ENCODE assay signal across 1 cellular context in the genomic region with DNA sequence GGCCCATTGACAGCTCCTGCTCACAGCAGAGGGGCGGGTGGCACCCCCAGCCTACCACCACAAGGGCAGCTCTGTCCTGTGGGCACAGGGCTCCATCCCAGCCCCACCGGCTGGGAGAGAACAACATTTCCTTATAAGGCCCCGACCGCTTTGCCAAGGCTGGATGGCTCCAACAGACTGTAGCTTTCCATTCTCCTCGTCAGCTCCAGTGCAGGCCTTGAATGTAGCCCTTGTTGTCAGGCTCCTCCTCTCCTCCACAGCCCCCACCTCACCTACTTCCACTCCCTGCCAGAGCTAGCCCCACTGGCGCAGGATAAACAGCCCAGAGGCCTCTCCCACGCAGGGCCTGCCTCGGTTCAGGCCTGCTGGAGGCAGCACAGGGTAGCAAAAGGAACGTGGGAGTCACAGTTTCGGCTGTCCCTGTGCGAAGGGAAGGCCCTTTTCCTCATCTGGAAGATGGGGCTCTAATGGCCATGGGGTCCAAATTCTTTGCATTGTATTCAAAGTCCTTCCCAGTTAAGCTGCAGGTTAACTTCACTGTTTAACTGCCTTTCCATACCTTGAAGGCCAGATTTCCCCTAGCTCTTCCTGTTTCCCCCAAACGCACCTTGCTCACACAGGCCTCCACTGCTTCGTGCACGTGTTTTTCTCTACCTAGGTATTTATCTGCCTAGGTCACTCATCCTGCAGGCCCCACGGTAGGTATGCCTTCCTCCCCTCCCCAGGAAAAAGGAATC.
A peak's percentile ranks its signal among the peaks of the same experiment; 100 is the strongest.
TF ChIP-seq lines count a peak whose summit lies in the region.

No MANE protein-coding gene starts in this region.

TF ChIP-seq in HepG2, 621 proteins besides CTCF, POLR2A, EP300 and RAD21 (continued from another document and continues in another):
- TF ChIP-seq, protein P1, sequence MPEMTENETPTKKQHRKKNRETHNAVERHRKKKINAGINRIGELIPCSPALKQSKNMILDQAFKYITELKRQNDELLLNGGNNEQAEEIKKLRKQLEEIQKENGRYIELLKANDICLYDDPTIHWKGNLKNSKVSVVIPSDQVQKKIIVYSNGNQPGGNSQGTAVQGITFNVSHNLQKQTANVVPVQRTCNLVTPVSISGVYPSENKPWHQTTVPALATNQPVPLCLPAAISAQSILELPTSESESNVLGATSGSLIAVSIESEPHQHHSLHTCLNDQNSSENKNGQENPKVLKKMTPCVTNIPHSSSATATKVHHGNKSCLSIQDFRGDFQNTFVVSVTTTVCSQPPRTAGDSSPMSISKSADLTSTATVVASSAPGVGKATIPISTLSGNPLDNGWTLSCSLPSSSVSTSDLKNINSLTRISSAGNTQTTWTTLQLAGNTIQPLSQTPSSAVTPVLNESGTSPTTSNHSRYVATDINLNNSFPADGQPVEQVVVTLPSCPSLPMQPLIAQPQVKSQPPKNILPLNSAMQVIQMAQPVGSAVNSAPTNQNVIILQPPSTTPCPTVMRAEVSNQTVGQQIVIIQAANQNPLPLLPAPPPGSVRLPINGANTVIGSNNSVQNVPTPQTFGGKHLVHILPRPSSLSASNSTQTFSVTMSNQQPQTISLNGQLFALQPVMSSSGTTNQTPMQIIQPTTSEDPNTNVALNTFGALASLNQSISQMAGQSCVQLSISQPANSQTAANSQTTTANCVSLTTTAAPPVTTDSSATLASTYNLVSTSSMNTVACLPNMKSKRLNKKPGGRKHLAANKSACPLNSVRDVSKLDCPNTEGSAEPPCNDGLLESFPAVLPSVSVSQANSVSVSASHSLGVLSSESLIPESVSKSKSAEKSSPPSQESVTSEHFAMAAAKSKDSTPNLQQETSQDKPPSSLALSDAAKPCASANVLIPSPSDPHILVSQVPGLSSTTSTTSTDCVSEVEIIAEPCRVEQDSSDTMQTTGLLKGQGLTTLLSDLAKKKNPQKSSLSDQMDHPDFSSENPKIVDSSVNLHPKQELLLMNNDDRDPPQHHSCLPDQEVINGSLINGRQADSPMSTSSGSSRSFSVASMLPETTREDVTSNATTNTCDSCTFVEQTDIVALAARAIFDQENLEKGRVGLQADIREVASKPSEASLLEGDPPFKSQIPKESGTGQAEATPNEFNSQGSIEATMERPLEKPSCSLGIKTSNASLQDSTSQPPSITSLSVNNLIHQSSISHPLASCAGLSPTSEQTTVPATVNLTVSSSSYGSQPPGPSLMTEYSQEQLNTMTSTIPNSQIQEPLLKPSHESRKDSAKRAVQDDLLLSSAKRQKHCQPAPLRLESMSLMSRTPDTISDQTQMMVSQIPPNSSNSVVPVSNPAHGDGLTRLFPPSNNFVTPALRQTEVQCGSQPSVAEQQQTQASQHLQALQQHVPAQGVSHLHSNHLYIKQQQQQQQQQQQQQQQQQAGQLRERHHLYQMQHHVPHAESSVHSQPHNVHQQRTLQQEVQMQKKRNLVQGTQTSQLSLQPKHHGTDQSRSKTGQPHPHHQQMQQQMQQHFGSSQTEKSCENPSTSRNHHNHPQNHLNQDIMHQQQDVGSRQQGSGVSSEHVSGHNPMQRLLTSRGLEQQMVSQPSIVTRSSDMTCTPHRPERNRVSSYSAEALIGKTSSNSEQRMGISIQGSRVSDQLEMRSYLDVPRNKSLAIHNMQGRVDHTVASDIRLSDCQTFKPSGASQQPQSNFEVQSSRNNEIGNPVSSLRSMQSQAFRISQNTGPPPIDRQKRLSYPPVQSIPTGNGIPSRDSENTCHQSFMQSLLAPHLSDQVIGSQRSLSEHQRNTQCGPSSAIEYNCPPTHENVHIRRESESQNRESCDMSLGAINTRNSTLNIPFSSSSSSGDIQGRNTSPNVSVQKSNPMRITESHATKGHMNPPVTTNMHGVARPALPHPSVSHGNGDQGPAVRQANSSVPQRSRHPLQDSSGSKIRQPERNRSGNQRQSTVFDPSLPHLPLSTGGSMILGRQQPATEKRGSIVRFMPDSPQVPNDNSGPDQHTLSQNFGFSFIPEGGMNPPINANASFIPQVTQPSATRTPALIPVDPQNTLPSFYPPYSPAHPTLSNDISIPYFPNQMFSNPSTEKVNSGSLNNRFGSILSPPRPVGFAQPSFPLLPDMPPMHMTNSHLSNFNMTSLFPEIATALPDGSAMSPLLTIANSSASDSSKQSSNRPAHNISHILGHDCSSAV (CRISPR knock-in tag; IDR thresholded peaks at IDR 0.05; ENCODE audit: borderline replicate concordance) = no peak
- TF ChIP-seq PHF5A (CRISPR knock-in tag; IDR thresholded peaks at IDR 0.05; ENCODE audit: low read depth, unreplicated experiment) = no peak
- peak; percentile 92 for TF ChIP-seq ZMYM4 (CRISPR knock-in tag; IDR thresholded peaks at IDR 0.05)
- peak; percentile 81 for TF ChIP-seq GATAD2A (CRISPR knock-in tag; IDR thresholded peaks at IDR 0.05)
- peak; percentile 75; the same call in 1 of the 2 replicates for TF ChIP-seq MAX (IDR thresholded peaks at IDR 0.05)
- TF ChIP-seq NKX3-1 (CRISPR knock-in tag; IDR thresholded peaks at IDR 0.05) = no peak
- TF ChIP-seq MBD4 (IDR thresholded peaks at IDR 0.05; ENCODE audit: borderline replicate concordance, low read length) = no peak
- 0 out of 2 replicates have a peak, but pooled peaks have one; percentile 64 for TF ChIP-seq ZNF557 (CRISPR knock-in tag; IDR thresholded peaks at IDR 0.05)
- no peak for TF ChIP-seq IKZF1 (IDR thresholded peaks at IDR 0.05)
- TF ChIP-seq ELF1 (CRISPR knock-in tag; IDR thresholded peaks at IDR 0.05) = no peak; the same call in 1 of the 2 replicates
- no peak for TF ChIP-seq SSRP1 (CRISPR knock-in tag; IDR thresholded peaks at IDR 0.05)
- TF ChIP-seq, protein P2, sequence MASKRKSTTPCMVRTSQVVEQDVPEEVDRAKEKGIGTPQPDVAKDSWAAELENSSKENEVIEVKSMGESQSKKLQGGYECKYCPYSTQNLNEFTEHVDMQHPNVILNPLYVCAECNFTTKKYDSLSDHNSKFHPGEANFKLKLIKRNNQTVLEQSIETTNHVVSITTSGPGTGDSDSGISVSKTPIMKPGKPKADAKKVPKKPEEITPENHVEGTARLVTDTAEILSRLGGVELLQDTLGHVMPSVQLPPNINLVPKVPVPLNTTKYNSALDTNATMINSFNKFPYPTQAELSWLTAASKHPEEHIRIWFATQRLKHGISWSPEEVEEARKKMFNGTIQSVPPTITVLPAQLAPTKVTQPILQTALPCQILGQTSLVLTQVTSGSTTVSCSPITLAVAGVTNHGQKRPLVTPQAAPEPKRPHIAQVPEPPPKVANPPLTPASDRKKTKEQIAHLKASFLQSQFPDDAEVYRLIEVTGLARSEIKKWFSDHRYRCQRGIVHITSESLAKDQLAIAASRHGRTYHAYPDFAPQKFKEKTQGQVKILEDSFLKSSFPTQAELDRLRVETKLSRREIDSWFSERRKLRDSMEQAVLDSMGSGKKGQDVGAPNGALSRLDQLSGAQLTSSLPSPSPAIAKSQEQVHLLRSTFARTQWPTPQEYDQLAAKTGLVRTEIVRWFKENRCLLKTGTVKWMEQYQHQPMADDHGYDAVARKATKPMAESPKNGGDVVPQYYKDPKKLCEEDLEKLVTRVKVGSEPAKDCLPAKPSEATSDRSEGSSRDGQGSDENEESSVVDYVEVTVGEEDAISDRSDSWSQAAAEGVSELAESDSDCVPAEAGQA (IDR thresholded peaks at IDR 0.05; ENCODE audit: low read depth) = no peak; the same call in 1 of the 2 replicates
- TF ChIP-seq, protein P2 (CRISPR knock-in tag; IDR thresholded peaks at IDR 0.05; ENCODE audit: borderline replicate concordance) = no peak
- no peak for TF ChIP-seq CERS6 (CRISPR knock-in tag; IDR thresholded peaks at IDR 0.05)
- TF ChIP-seq ZXDC (CRISPR knock-in tag; IDR thresholded peaks at IDR 0.05) = no peak
- TF ChIP-seq ELF4 (CRISPR knock-in tag; IDR thresholded peaks at IDR 0.05; ENCODE audit: borderline replicate concordance) = no peak
- no peak for TF ChIP-seq U2AF1 (optimal IDR thresholded peaks at IDR 0.05; ENCODE audit: low read depth, low read length)
- TF ChIP-seq, protein P3, sequence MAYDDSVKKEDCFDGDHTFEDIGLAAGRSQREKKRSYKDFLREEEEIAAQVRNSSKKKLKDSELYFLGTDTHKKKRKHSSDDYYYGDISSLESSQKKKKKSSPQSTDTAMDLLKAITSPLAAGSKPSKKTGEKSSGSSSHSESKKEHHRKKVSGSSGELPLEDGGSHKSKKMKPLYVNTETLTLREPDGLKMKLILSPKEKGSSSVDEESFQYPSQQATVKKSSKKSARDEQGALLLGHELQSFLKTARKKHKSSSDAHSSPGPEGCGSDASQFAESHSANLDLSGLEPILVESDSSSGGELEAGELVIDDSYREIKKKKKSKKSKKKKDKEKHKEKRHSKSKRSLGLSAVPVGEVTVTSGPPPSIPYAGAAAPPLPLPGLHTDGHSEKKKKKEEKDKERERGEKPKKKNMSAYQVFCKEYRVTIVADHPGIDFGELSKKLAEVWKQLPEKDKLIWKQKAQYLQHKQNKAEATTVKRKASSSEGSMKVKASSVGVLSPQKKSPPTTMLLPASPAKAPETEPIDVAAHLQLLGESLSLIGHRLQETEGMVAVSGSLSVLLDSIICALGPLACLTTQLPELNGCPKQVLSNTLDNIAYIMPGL (CRISPR knock-in tag; IDR thresholded peaks at IDR 0.05; ENCODE audit: borderline replicate concordance in 1 of 2, low read depth in 1 of 2) = peak; percentile 64 to 66
- TF ChIP-seq STAT5B (CRISPR knock-in tag; IDR thresholded peaks at IDR 0.05) = no peak
- TF ChIP-seq, protein P4, sequence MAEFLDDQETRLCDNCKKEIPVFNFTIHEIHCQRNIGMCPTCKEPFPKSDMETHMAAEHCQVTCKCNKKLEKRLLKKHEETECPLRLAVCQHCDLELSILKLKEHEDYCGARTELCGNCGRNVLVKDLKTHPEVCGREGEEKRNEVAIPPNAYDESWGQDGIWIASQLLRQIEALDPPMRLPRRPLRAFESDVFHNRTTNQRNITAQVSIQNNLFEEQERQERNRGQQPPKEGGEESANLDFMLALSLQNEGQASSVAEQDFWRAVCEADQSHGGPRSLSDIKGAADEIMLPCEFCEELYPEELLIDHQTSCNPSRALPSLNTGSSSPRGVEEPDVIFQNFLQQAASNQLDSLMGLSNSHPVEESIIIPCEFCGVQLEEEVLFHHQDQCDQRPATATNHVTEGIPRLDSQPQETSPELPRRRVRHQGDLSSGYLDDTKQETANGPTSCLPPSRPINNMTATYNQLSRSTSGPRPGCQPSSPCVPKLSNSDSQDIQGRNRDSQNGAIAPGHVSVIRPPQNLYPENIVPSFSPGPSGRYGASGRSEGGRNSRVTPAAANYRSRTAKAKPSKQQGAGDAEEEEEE (CRISPR knock-in tag; IDR thresholded peaks at IDR 0.05; ENCODE audit: borderline replicate concordance) = no peak
- TF ChIP-seq MYC (CRISPR knock-in tag; IDR thresholded peaks at IDR 0.05; ENCODE audit: borderline replicate concordance) = peak; percentile 62; the same call in 1 of the 2 replicates
- TF ChIP-seq SRF (IDR thresholded peaks at IDR 0.05; ENCODE audit: low read depth, low read length) = peak; percentile 93
- peak; percentile 70; the same call in 1 of the 2 replicates for TF ChIP-seq ZNF274 (CRISPR knock-in tag; IDR thresholded peaks at IDR 0.05)
- TF ChIP-seq ZNF235 (CRISPR knock-in tag; IDR thresholded peaks at IDR 0.05; ENCODE audit: borderline replicate concordance) = no peak
- TF ChIP-seq, protein P5, sequence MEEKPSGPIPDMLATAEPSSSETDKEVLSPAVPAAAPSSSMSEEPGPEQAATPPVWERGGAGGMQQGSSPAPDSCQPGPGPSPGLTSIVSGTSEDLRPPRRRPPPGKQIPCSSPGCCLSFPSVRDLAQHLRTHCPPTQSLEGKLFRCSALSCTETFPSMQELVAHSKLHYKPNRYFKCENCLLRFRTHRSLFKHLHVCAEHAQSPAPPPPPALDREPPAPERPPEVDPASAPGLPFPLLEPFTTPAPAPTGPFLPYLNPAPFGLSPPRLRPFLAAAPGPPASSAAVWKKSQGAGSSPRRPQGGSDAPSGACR (CRISPR knock-in tag; IDR thresholded peaks at IDR 0.05) = 0 out of 2 replicates have a peak, but pooled peaks have one; percentile 27
- peak; percentile 65 for TF ChIP-seq IRF2 (CRISPR knock-in tag; IDR thresholded peaks at IDR 0.05)
- no peak for TF ChIP-seq MXD3 (CRISPR knock-in tag; IDR thresholded peaks at IDR 0.05)
- TF ChIP-seq ZFP90 (CRISPR knock-in tag; IDR thresholded peaks at IDR 0.05; ENCODE audit: borderline replicate concordance) = peak; percentile 81
